Comparison of ENCODE assay signal across 28 cellular contexts in genomic region chr7:22414424-22414823, GRCh38.
"Had no signal": no experiment of that assay in that cellular context is flagged by ENCODE, and none has a peak within 500 bp of the region (broad histone marks: within the 10 kb centered on the region; RNA-seq: fewer than 3 reads in every experiment).

No MANE protein-coding gene starts in this region.

- DNase-seq: stimulated activated CD4-positive, alpha-beta T cell treated with anti-CD3 and anti-CD28 coated beads, Interleukin-2, amount 100 ng/mL, for 48 hours; stimulated activated CD4-positive, alpha-beta T cell treated with anti-CD3 and anti-CD28 coated beads, Interleukin-4, amount 100 ng/mL, for 1 hour; stimulated activated CD4-positive, alpha-beta T cell treated with anti-CD3 and anti-CD28 coated beads, Interleukin-4, amount 100 ng/mL, for 24 hours; stimulated activated CD4-positive, alpha-beta T cell treated with anti-CD3 and anti-CD28 coated beads, Interleukin-4, amount 100 ng/mL, for 4 hours; stimulated activated CD8-positive, alpha-beta memory T cell treated with anti-CD3 and anti-CD28 coated beads, Interleukin-4, amount 100 ng/mL, for 48 hours; stimulated activated naive B cell treated with anti-CD40 and anti-IgM and Interleukin-4, amounts not matched to agents 10 μg/mL and 1 μg/mL and 100 μg/mL, for 72 hours; stimulated activated naive CD4-positive, alpha-beta T cell; stimulated activated naive CD4-positive, alpha-beta T cell treated with Interleukin-2 at 50 U/mL for 16 hours; stimulated activated naive CD8-positive, alpha-beta T cell treated with anti-CD3 and anti-CD28 coated beads, Interleukin-15, amount 100 ng/mL, for 72 hours; stimulated activated naive CD8-positive, alpha-beta T cell treated with anti-CD3 and anti-CD28 coated beads, Interleukin-15, Interleukin-2, amounts not matched to agents 100 U/mL and 50 U/mL, for 24 hours; stomach; substantia nigra; testis; thyroid gland; tibial artery; transverse colon; trophoblast cell; upper lobe of left lung; upper lobe of right lung; uterus had no signal

- H3K36me3 Mint-ChIP-seq: stimulated activated effector memory CD8-positive, alpha-beta T cell treated with anti-CD3 and anti-CD28 coated beads, Interleukin-12 subunit alpha, Interleukin-12 subunit beta, amount 100 ng/mL, for 72 hours; stimulated activated memory B cell treated with anti-CD40 and anti-IgM and Interleukin-4, amounts not matched to agents 10 μg/mL and 1 μg/mL and 100 μg/mL, for 72 hours; type B pancreatic cell had no signal

- H3K9me3 Mint-ChIP-seq: stimulated activated effector memory CD8-positive, alpha-beta T cell treated with anti-CD3 and anti-CD28 coated beads, Interleukin-12 subunit alpha, Interleukin-12 subunit beta, amount 100 ng/mL, for 72 hours; stimulated activated memory B cell treated with anti-CD40 and anti-IgM and Interleukin-4, amounts not matched to agents 10 μg/mL and 1 μg/mL and 100 μg/mL, for 72 hours; stimulated activated naive B cell treated with anti-CD40 and anti-IgM and Interleukin-4, amounts not matched to agents 10 μg/mL and 1 μg/mL and 100 μg/mL, for 72 hours; stimulated activated naive CD8-positive, alpha-beta T cell treated with anti-CD3 and anti-CD28 coated beads, Interleukin-15, amount 100 ng/mL, for 72 hours; stimulated activated naive CD8-positive, alpha-beta T cell treated with anti-CD3 and anti-CD28 coated beads, Interleukin-15, Interleukin-2, amounts not matched to agents 100 ng/mL and 50 ng/mL, for 24 hours; type B pancreatic cell had no signal

- H3K27ac ChIP-seq: stomach, suprapubic skin, testis, thoracic aorta, thyroid gland, tibial artery, tibial nerve, transverse colon, upper lobe of left lung, upper lobe of right lung, uterus, vagina had no signal

- ATAC-seq: stimulated activated memory B cell treated with anti-CD40 and anti-IgM and Interleukin-4, amounts not matched to agents 10 μg/mL and 1 μg/mL and 100 μg/mL, for 72 hours; stimulated activated naive B cell treated with anti-CD40 and anti-IgM and Interleukin-4, amounts not matched to agents 10 μg/mL and 1 μg/mL and 100 μg/mL, for 72 hours; stimulated activated naive CD8-positive, alpha-beta T cell treated with anti-CD3 and anti-CD28 coated beads, Interleukin-15, Interleukin-2, amounts not matched to agents 100 U/mL and 50 U/mL, for 24 hours; upper lobe of right lung had no signal

- H3K4me3 Mint-ChIP-seq: stimulated activated effector memory CD8-positive, alpha-beta T cell treated with anti-CD3 and anti-CD28 coated beads, Interleukin-12 subunit alpha, Interleukin-12 subunit beta, amount 100 ng/mL, for 72 hours; stimulated activated memory B cell treated with anti-CD40 and anti-IgM and Interleukin-4, amounts not matched to agents 10 μg/mL and 1 μg/mL and 100 μg/mL, for 72 hours; stimulated activated naive B cell treated with anti-CD40 and anti-IgM and Interleukin-4, amounts not matched to agents 10 μg/mL and 1 μg/mL and 100 μg/mL, for 72 hours; stimulated activated naive CD8-positive, alpha-beta T cell treated with anti-CD3 and anti-CD28 coated beads, Interleukin-15, amount 100 ng/mL, for 72 hours; stimulated activated naive CD8-positive, alpha-beta T cell treated with anti-CD3 and anti-CD28 coated beads, Interleukin-15, Interleukin-2, amounts not matched to agents 100 ng/mL and 50 ng/mL, for 24 hours; type B pancreatic cell had no signal

- H3K9me3 ChIP-seq: stomach, suprapubic skin, testis, thoracic aorta, thyroid gland, tibial artery, tibial nerve, transverse colon, upper lobe of left lung, upper lobe of right lung, uterus, vagina had no signal

- H3K27me3 ChIP-seq: stomach, suprapubic skin, testis, thyroid gland, tibial artery, tibial nerve, transverse colon, upper lobe of left lung, upper lobe of right lung, uterus, vagina had no signal

- H3K27me3 Mint-ChIP-seq: stimulated activated memory B cell treated with anti-CD40 and anti-IgM and Interleukin-4, amounts not matched to agents 10 μg/mL and 1 μg/mL and 100 μg/mL, for 72 hours; stimulated activated naive B cell treated with anti-CD40 and anti-IgM and Interleukin-4, amounts not matched to agents 10 μg/mL and 1 μg/mL and 100 μg/mL, for 72 hours; stimulated activated naive CD8-positive, alpha-beta T cell treated with anti-CD3 and anti-CD28 coated beads, Interleukin-15, amount 100 ng/mL, for 72 hours; stimulated activated naive CD8-positive, alpha-beta T cell treated with anti-CD3 and anti-CD28 coated beads, Interleukin-15, Interleukin-2, amounts not matched to agents 100 ng/mL and 50 ng/mL, for 24 hours had no signal

- H3K4me1 Mint-ChIP-seq: stimulated activated effector memory CD8-positive, alpha-beta T cell treated with anti-CD3 and anti-CD28 coated beads, Interleukin-12 subunit alpha, Interleukin-12 subunit beta, amount 100 ng/mL, for 72 hours; stimulated activated memory B cell treated with anti-CD40 and anti-IgM and Interleukin-4, amounts not matched to agents 10 μg/mL and 1 μg/mL and 100 μg/mL, for 72 hours; stimulated activated naive CD8-positive, alpha-beta T cell treated with anti-CD3 and anti-CD28 coated beads, Interleukin-15, amount 100 ng/mL, for 72 hours had no signal

- H3K4me1 ChIP-seq: stomach, suprapubic skin, thyroid gland, tibial artery, tibial nerve, transverse colon, upper lobe of left lung, upper lobe of right lung, uterus, vagina had no signal

- H3K36me3 ChIP-seq: stomach, suprapubic skin, thoracic aorta, thyroid gland, tibial artery, tibial nerve, transverse colon, upper lobe of left lung, upper lobe of right lung, uterus, vagina had no signal

- H3K27ac Mint-ChIP-seq: stimulated activated effector memory CD8-positive, alpha-beta T cell treated with anti-CD3 and anti-CD28 coated beads, Interleukin-12 subunit alpha, Interleukin-12 subunit beta, amount 100 ng/mL, for 72 hours; stimulated activated memory B cell treated with anti-CD40 and anti-IgM and Interleukin-4, amounts not matched to agents 10 μg/mL and 1 μg/mL and 100 μg/mL, for 72 hours; stimulated activated naive B cell treated with anti-CD40 and anti-IgM and Interleukin-4, amounts not matched to agents 10 μg/mL and 1 μg/mL and 100 μg/mL, for 72 hours; stimulated activated naive CD8-positive, alpha-beta T cell treated with anti-CD3 and anti-CD28 coated beads, Interleukin-15, amount 100 ng/mL, for 72 hours; stimulated activated naive CD8-positive, alpha-beta T cell treated with anti-CD3 and anti-CD28 coated beads, Interleukin-15, Interleukin-2, amounts not matched to agents 100 ng/mL and 50 ng/mL, for 24 hours; type B pancreatic cell had no signal

- H3K4me3 ChIP-seq: stomach, suprapubic skin, testis, thoracic aorta, thyroid gland, tibial artery, tibial nerve, transverse colon, upper lobe of left lung, upper lobe of right lung, uterus, vagina had no signal
